Comparison of ENCODE assay signal across 8 cellular contexts in genomic region chr15:100350434-100351226, GRCh38. TPM values are rescaled to one million over a fixed set of nuclear protein-coding genes. Genes with fewer than 3 reads are reported as not detected.
DNase-seq lines count a peak whose midpoint lies in the region; ATAC-seq and TF ChIP-seq lines count a peak whose summit lies in the region.

No MANE protein-coding gene starts in this region.

- intact Hi-C loops in left cardiac atrium (cut with DNase I): loop anchor here in 1 of 2 donors (5.0 kb wide), 1 partner anchor 222 kb away; no protein-coding TSS in a partner anchor

- H3K4me3 ChIP-seq in skin epidermis: peak overlapping the region in 6 of 7 experiments; percentile 62 to 77 (median 67)

- H3K4me3 Mint-ChIP-seq in activated CD4-positive, alpha-beta T cell treated with anti-CD3 and anti-CD28 coated beads, Interleukin-2, amount 10 ng/mL, durations not matched to agents 7 days and 5 days: peak overlapping the region; percentile 85

- peak overlapping the region; percentile 83 for H3K27ac ChIP-seq in VCaP
- H3K27ac ChIP-seq in skin epidermis: peak overlapping the region in 19 of 21 experiments; percentile 10 to 95 (median 90)

- peak overlapping the region; percentile 34 for H3K27ac Mint-ChIP-seq in activated CD4-positive, alpha-beta T cell treated with anti-CD3 and anti-CD28 coated beads, Interleukin-2, amount 10 ng/mL, durations not matched to agents 7 days and 5 days

- POLR2A ChIA-PET in activated CD4-positive, alpha-beta T cell treated with anti-CD3 and anti-CD28 coated beads, Interleukin-2, amount 10 ng/mL, durations not matched to agents 7 days and 5 days (lab: Charles Lee): no interaction called here

- peaks cover 12% of the 10 kb centered on the region for H3K27me3 Mint-ChIP-seq in activated CD4-positive, alpha-beta T cell treated with anti-CD3 and anti-CD28 coated beads, Interleukin-2, amount 10 ng/mL, durations not matched to agents 7 days and 5 days

- peaks cover 10% of the 10 kb centered on the region for H3K4me1 Mint-ChIP-seq in activated CD4-positive, alpha-beta T cell treated with anti-CD3 and anti-CD28 coated beads, Interleukin-2, amount 10 ng/mL, durations not matched to agents 7 days and 5 days

- no peak for DNase-seq in activated CD4-positive, alpha-beta T cell treated with anti-CD3 and anti-CD28 coated beads, Interleukin-2, amount 10 ng/mL, durations not matched to agents 7 days and 5 days
- no peak for DNase-seq in activated CD4-positive, alpha-beta T cell treated with anti-CD3 and anti-CD28 coated beads for 4 hours
- DNase-seq in left cardiac atrium (no peak), NCI-H2227 treated with DMSO at 0.1 percent for 48 hours (lab: John Stamatoyannopoulos, UW) (no peak), T1000 (lab: John Stamatoyannopoulos, UW) (no peak)

- no peaks in the 10 kb centered on the region for H3K36me3 Mint-ChIP-seq in activated CD4-positive, alpha-beta T cell treated with anti-CD3 and anti-CD28 coated beads, Interleukin-2, amount 10 ng/mL, durations not matched to agents 7 days and 5 days (ENCODE audit: low read depth)

- CTCF ChIA-PET in activated CD4-positive, alpha-beta T cell treated with anti-CD3 and anti-CD28 coated beads, Interleukin-2, amount 10 ng/mL, durations not matched to agents 7 days and 5 days (lab: Charles Lee): interaction anchor here (0.7 to 6.4 kb wide), 32 partner anchors 8 to 657 kb away, joined by 3 to 117 read pairs (median 4); partner anchors contain the start of genes ADAMTS17, ASB7 and LINS1

- H3K9me3 Mint-ChIP-seq in activated CD4-positive, alpha-beta T cell treated with anti-CD3 and anti-CD28 coated beads, Interleukin-2, amount 10 ng/mL, durations not matched to agents 7 days and 5 days: no peaks in the 10 kb centered on the region

- ATAC-seq in left cardiac atrium: peak; percentile 21 to 79
- ATAC-seq in GM18858 (IDR thresholded peaks at IDR 0.05; ENCODE audit: unreplicated experiment): no peak

- TF ChIP-seq CTCF in VCaP (conservative IDR thresholded peaks at IDR 0.05): no peak; the same call in 1 of the 2 replicates

RNA-seq across cellular contexts. Expression of gene ADAMTS17, which starts 8.9 kb away (rescaled TPM):
- 1 to 10 TPM; 4.1 to 5.0 TPM for total RNA-seq in activated CD4-positive, alpha-beta T cell treated with anti-CD3 and anti-CD28 coated beads, Interleukin-2, amount 10 ng/mL, durations not matched to agents 7 days and 5 days
- total RNA-seq in left cardiac atrium: 1 to 10 TPM; 3.2 to 6.3 TPM
